1 cellular context compared by ENCODE assay signal in genomic region chr20:23132930-23133559, GRCh38.
TF ChIP-seq lines count a peak whose summit lies in the region.

No MANE protein-coding gene starts in this region.

TF ChIP-seq in WTC11, 78 proteins besides CTCF, POLR2A, EP300 and RAD21 (continued from another document):
- TF ChIP-seq STAT6 (CRISPR knock-in tag; conservative IDR thresholded peaks at IDR 0.05; ENCODE audit: low read depth) (no peak), E2F4 (CRISPR knock-in tag; IDR thresholded peaks at IDR 0.05; ENCODE audit: borderline replicate concordance, low read depth) (no peak), ZNF512 (CRISPR knock-in tag; IDR thresholded peaks at IDR 0.05; ENCODE audit: borderline replicate concordance) (no peak)
